In the genomic region with DNA sequence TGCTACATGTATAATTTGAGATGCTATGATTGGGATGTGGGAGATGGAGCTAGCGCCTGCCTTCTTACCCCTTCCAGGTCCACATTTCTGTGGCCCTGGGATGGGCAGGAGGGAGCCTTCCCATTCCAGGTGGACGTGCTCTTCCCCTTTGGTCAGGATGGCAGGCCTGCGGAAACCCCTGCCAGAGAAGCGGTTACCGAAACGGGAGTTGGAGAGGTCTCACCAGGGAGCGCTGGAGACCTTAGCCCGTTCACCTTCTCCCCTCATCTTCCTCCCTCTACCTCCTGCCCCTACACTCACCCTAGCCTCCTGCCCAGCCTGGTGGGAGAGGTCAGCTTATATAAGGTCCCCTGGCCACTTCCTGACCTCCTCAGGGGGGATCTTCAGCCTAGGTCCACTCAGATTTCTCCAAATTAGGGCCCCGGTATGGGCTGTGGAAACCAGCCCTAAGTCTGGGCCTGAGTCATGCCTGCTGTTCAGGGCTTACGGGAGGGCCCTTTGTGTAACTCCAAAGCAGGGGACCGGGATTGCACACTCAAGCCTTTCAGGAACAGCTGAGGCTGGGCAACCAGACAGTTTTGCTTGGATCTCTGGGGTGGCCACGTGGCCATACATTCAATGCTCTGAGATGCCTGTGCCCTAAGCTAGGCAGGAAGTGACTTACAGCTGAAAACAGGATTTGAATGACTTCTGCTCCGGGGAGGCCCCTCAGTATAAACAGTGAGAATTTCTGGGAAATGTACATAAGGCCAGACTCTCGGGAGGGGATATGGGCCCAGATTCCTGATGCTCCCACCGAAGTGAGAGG, we compare ENCODE assay signal across 1 cellular context.
TF ChIP-seq lines count a peak whose summit lies in the region.

No MANE protein-coding gene starts in this region.

TF ChIP-seq in HepG2, 621 proteins besides CTCF, POLR2A, EP300 and RAD21 (continued from another document and continues in another):
- TF ChIP-seq KDM2A (CRISPR knock-in tag; IDR thresholded peaks at IDR 0.05; ENCODE audit: borderline replicate concordance, low read depth) (0 out of 2 replicates have a peak, but pooled peaks have one; percentile 28), ZMYM2 (CRISPR knock-in tag; IDR thresholded peaks at IDR 0.05) (no peak), MEIS2 (CRISPR knock-in tag; IDR thresholded peaks at IDR 0.05) (peak; percentile 70; the same call in 1 of the 2 replicates), PAX8 (CRISPR knock-in tag; IDR thresholded peaks at IDR 0.05; ENCODE audit: borderline replicate concordance) (no peak), FOXC1 (CRISPR knock-in tag; IDR thresholded peaks at IDR 0.05; ENCODE audit: borderline replicate concordance) (peak; percentile 77), ZKSCAN8 (CRISPR knock-in tag; IDR thresholded peaks at IDR 0.05; ENCODE audit: borderline replicate concordance) (peak; percentile 89), TOE1 (CRISPR knock-in tag; IDR thresholded peaks at IDR 0.05) (no peak), SMARCC2 (IDR thresholded peaks at IDR 0.05) (no peak), ZNF414 (CRISPR knock-in tag; IDR thresholded peaks at IDR 0.05) (peak; percentile 84), ZNF841 (CRISPR knock-in tag; IDR thresholded peaks at IDR 0.05; ENCODE audit: borderline replicate concordance) (no peak), ZNF292 (CRISPR knock-in tag; IDR thresholded peaks at IDR 0.05; ENCODE audit: borderline replicate concordance, low read depth) (no peak), ZNF670 (CRISPR knock-in tag; IDR thresholded peaks at IDR 0.05; ENCODE audit: borderline replicate concordance) (peak; percentile 62; the same call in 1 of the 2 replicates), ZIK1 (CRISPR knock-in tag; IDR thresholded peaks at IDR 0.05; ENCODE audit: borderline replicate concordance, low read depth) (no peak), ZFY (CRISPR knock-in tag; IDR thresholded peaks at IDR 0.05) (peak; percentile 68), FOXP4 (CRISPR knock-in tag; IDR thresholded peaks at IDR 0.05) (peak; percentile 78; the same call in 1 of the 2 replicates), KAT8 (CRISPR knock-in tag; IDR thresholded peaks at IDR 0.05) (peak; percentile 70; the same call in 1 of the 2 replicates), ZNF484 (CRISPR knock-in tag; IDR thresholded peaks at IDR 0.05; ENCODE audit: borderline replicate concordance, low read depth) (no peak), BHLHE40 (IDR thresholded peaks at IDR 0.05; ENCODE audit: low read length) (no peak), NFYC (CRISPR knock-in tag; IDR thresholded peaks at IDR 0.05) (peak; percentile 39; the same call in 1 of the 2 replicates), TSC22D2 (CRISPR knock-in tag; IDR thresholded peaks at IDR 0.05; ENCODE audit: borderline replicate concordance) (peak; percentile 18; the same call in 1 of the 2 replicates), SNRNP70 (IDR thresholded peaks at IDR 0.05; ENCODE audit: low read depth, low read length) (no peak), FOXA1 (IDR thresholded peaks at IDR 0.05) (no peak), FOXA1 (CRISPR knock-in tag; IDR thresholded peaks at IDR 0.05) (peak; percentile 85), ZNF33A (CRISPR knock-in tag; IDR thresholded peaks at IDR 0.05; ENCODE audit: borderline replicate concordance) (no peak), FIP1L1 (IDR thresholded peaks at IDR 0.05; ENCODE audit: borderline replicate concordance, insufficient read depth, low read depth, low read length) (no peak), ZNF713 (CRISPR knock-in tag; IDR thresholded peaks at IDR 0.05) (no peak; the same call in 1 of the 2 replicates), IRF2 (CRISPR knock-in tag; IDR thresholded peaks at IDR 0.05) (peak; percentile 81), SIN3B (IDR thresholded peaks at IDR 0.05; ENCODE audit: low read length) (no peak), ZNF562 (CRISPR knock-in tag; IDR thresholded peaks at IDR 0.05; ENCODE audit: borderline replicate concordance) (no peak), GMEB1 (CRISPR knock-in tag; IDR thresholded peaks at IDR 0.05; ENCODE audit: borderline replicate concordance) (peak; percentile 10; the same call in 1 of the 2 replicates), SP2 (CRISPR knock-in tag; IDR thresholded peaks at IDR 0.05) (no peak), ERF (CRISPR knock-in tag; IDR thresholded peaks at IDR 0.05) (peak; percentile 97), RFX5 (IDR thresholded peaks at IDR 0.05; ENCODE audit: low read depth, low read length) (no peak), TCF12 (IDR thresholded peaks at IDR 0.05) (no peak), TCF12 (CRISPR knock-in tag; IDR thresholded peaks at IDR 0.05) (no peak)
- TF ChIP-seq, protein P1, sequence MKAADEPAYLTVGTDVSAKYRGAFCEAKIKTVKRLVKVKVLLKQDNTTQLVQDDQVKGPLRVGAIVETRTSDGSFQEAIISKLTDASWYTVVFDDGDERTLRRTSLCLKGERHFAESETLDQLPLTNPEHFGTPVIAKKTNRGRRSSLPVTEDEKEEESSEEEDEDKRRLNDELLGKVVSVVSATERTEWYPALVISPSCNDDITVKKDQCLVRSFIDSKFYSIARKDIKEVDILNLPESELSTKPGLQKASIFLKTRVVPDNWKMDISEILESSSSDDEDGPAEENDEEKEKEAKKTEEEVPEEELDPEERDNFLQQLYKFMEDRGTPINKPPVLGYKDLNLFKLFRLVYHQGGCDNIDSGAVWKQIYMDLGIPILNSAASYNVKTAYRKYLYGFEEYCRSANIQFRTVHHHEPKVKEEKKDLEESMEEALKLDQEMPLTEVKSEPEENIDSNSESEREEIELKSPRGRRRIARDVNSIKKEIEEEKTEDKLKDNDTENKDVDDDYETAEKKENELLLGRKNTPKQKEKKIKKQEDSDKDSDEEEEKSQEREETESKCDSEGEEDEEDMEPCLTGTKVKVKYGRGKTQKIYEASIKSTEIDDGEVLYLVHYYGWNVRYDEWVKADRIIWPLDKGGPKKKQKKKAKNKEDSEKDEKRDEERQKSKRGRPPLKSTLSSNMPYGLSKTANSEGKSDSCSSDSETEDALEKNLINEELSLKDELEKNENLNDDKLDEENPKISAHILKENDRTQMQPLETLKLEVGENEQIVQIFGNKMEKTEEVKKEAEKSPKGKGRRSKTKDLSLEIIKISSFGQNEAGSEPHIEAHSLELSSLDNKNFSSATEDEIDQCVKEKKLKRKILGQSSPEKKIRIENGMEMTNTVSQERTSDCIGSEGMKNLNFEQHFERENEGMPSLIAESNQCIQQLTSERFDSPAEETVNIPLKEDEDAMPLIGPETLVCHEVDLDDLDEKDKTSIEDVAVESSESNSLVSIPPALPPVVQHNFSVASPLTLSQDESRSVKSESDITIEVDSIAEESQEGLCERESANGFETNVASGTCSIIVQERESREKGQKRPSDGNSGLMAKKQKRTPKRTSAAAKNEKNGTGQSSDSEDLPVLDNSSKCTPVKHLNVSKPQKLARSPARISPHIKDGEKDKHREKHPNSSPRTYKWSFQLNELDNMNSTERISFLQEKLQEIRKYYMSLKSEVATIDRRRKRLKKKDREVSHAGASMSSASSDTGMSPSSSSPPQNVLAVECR (CRISPR knock-in tag; IDR thresholded peaks at IDR 0.05; ENCODE audit: borderline replicate concordance), result 0 out of 2 replicates have a peak, but pooled peaks have one; percentile 34
- TF ChIP-seq, protein P2, sequence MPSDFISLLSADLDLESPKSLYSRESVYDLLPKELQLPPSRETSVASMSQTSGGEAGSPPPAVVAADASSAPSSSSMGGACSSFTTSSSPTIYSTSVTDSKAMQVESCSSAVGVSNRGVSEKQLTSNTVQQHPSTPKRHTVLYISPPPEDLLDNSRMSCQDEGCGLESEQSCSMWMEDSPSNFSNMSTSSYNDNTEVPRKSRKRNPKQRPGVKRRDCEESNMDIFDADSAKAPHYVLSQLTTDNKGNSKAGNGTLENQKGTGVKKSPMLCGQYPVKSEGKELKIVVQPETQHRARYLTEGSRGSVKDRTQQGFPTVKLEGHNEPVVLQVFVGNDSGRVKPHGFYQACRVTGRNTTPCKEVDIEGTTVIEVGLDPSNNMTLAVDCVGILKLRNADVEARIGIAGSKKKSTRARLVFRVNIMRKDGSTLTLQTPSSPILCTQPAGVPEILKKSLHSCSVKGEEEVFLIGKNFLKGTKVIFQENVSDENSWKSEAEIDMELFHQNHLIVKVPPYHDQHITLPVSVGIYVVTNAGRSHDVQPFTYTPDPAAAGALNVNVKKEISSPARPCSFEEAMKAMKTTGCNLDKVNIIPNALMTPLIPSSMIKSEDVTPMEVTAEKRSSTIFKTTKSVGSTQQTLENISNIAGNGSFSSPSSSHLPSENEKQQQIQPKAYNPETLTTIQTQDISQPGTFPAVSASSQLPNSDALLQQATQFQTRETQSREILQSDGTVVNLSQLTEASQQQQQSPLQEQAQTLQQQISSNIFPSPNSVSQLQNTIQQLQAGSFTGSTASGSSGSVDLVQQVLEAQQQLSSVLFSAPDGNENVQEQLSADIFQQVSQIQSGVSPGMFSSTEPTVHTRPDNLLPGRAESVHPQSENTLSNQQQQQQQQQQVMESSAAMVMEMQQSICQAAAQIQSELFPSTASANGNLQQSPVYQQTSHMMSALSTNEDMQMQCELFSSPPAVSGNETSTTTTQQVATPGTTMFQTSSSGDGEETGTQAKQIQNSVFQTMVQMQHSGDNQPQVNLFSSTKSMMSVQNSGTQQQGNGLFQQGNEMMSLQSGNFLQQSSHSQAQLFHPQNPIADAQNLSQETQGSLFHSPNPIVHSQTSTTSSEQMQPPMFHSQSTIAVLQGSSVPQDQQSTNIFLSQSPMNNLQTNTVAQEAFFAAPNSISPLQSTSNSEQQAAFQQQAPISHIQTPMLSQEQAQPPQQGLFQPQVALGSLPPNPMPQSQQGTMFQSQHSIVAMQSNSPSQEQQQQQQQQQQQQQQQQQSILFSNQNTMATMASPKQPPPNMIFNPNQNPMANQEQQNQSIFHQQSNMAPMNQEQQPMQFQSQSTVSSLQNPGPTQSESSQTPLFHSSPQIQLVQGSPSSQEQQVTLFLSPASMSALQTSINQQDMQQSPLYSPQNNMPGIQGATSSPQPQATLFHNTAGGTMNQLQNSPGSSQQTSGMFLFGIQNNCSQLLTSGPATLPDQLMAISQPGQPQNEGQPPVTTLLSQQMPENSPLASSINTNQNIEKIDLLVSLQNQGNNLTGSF (CRISPR knock-in tag; IDR thresholded peaks at IDR 0.05), result no peak
- TF ChIP-seq, protein P3, sequence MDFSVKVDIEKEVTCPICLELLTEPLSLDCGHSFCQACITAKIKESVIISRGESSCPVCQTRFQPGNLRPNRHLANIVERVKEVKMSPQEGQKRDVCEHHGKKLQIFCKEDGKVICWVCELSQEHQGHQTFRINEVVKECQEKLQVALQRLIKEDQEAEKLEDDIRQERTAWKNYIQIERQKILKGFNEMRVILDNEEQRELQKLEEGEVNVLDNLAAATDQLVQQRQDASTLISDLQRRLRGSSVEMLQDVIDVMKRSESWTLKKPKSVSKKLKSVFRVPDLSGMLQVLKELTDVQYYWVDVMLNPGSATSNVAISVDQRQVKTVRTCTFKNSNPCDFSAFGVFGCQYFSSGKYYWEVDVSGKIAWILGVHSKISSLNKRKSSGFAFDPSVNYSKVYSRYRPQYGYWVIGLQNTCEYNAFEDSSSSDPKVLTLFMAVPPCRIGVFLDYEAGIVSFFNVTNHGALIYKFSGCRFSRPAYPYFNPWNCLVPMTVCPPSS (IDR thresholded peaks at IDR 0.05), result no peak
